ENCODE assay signal across 9 cellular contexts in the genomic region with DNA sequence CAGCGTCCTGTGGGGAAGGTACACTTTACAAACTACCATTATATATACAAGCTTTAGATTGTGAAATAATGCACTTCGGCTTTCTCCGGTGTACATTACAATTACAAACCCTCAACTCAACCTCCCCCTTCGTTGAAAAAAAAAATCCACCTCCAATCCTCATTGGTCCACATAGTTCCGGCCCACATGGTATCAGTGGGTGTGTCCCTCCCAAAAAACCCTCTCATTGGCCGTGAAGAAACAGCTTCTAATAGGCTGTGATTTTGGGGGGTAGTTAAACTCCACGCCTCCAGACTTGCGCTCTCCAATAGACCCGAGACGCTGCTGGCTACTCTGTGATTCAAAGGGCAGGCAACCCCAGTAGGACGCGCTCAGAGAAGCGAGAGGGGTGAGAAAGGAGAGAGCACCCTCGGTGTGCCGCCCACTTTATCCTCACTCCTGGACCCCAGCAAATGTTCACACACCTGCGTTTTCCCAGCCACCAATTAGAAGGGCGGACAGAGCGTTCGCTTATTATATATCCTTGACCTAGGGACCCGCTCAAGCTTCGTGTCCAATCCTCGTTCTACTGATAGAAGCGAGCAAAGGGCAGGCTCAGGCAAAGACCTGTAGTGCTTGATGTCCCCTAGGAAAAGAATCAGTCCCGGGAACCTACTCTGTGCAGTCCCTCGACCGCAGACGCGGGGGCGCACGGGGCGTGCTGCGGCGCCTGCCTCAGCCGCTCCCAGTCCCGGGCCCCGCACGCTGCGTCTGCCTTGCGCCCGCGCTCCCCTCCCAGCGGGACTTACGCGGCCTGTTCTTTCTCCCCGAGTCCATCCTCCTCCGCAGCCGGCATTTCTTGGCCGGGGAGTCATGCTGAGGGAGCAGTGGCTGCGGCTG. TPM values are rescaled to one million over a fixed set of nuclear protein-coding genes. Genes with fewer than 3 reads are reported as not detected.
DNase-seq lines count a peak whose midpoint lies in the region; ATAC-seq, FAIRE-seq and TF ChIP-seq lines count a peak whose summit lies in the region.
"Had no signal": no experiment of that assay in that cellular context is flagged by ENCODE, and none has a peak within 500 bp of the region (broad histone marks: within the 10 kb centered on the region; RNA-seq: fewer than 3 reads in every experiment).

No MANE protein-coding gene starts in this region.

- H2AFZ ChIP-seq in HepG2 (ENCODE audit: low read length), result no peak overlapping the region

- H3K9ac ChIP-seq in BLaER1 treated with 17β-estradiol and CSF1 and Interleukin-3, amounts not matched to agents 10 nM and 100 nM, result peak overlapping the region; percentile 72 to 91 (median 88)
- peak overlapping the region; percentile 97 for H3K9ac ChIP-seq in HepG2 (ENCODE audit: insufficient read depth, low read depth, low read length)

- in situ Hi-C loops in HepG2 (cut with HindIII; ENCODE audit: extremely low pct_ligation_motif_present, low pct_unique_long_range_greater_than_20kb), result no loop called here

- no peak overlapping the region for H3K27ac Mint-ChIP-seq in activated CD4-positive, alpha-beta T cell treated with anti-CD3 and anti-CD28 coated beads, Interleukin-2, amount 10 ng/mL, durations not matched to agents 24 days and 14 days

- CTCF ChIA-PET in HepG2 (lab: Yijun Ruan, JAX; ENCODE audit: low intra/inter-chr PET ratio, low total read pairs), result no interaction called here

- peaks cover 23 to 31% (median 24%) of the 10 kb centered on the region in 10 experiments for H3K4me1 ChIP-seq in BLaER1 treated with 17β-estradiol and CSF1 and Interleukin-3, amounts not matched to agents 10 nM and 100 nM
- H3K4me1 ChIP-seq in HepG2 (ENCODE audit: insufficient read depth, low read length), result peaks cover 58% of the 10 kb centered on the region

- peaks cover 0 to 12% (median 0%) of the 10 kb centered on the region in 11 experiments; a peak in 5 of 22 replicates for H4K20me1 ChIP-seq in BLaER1 treated with 17β-estradiol and CSF1 and Interleukin-3, amounts not matched to agents 10 nM and 100 nM
- peaks cover 16% of the 10 kb centered on the region; the same call in 1 of the 2 replicates for H4K20me1 ChIP-seq in HepG2 (ENCODE audit: insufficient read depth, low read length)

- peaks cover 10% of the 10 kb centered on the region for H3K4me1 Mint-ChIP-seq in activated CD4-positive, alpha-beta T cell treated with anti-CD3 and anti-CD28 coated beads, Interleukin-2, amount 10 ng/mL, durations not matched to agents 24 days and 14 days

- peak; percentile 85 for DNase-seq in GM19240 (ENCODE audit: insufficient read length, low spot score)
- DNase-seq in NCI-H510A treated with DMSO at 0.1 percent for 48 hours (lab: John Stamatoyannopoulos, UW), result peak; percentile 93
- DNase-seq in activated CD4-positive, alpha-beta T cell treated with anti-CD3 and anti-CD28 coated beads, Interleukin-2, amount 10 ng/mL, durations not matched to agents 24 days and 14 days, result peak; percentile 93
- peak; percentile 47 to 92 (median 83) for DNase-seq in dorsolateral prefrontal cortex
- peak; percentile 99 for DNase-seq in HepG2 (ENCODE audit: low spot score)
- DNase-seq in stimulated activated CD4-positive, alpha-beta T cell treated with anti-CD3 and anti-CD28 coated beads, Interleukin-4, amount 100 ng/mL, for 1 hour, result peak; percentile 49

- peak; percentile 36; the same call in 1 of the 2 replicates for TF ChIP-seq RAD21 in HepG2 (CRISPR knock-in tag; IDR thresholded peaks at IDR 0.05)

- H3K27ac ChIP-seq in BLaER1 treated with 17β-estradiol and CSF1 and Interleukin-3, amounts not matched to agents 10 nM and 100 nM, result peak overlapping the region; percentile 1 to 92 (median 86); a peak in 21 of 22 replicates
- H3K27ac ChIP-seq in dorsolateral prefrontal cortex (peak overlapping the region; percentile 7 to 98 (median 89)), HepG2 (ENCODE audit: extremely low read length, insufficient read depth, low read length) (peak overlapping the region; percentile 99)

- H3K4me2 ChIP-seq in BLaER1 treated with 17β-estradiol and CSF1 and Interleukin-3, amounts not matched to agents 10 nM and 100 nM, result peak overlapping the region; percentile 73 to 93 (median 89)
- peak overlapping the region; percentile 97 for H3K4me2 ChIP-seq in HepG2 (ENCODE audit: low read depth, low read length)

- H3K9me3 ChIP-seq in BLaER1 treated with 17β-estradiol and CSF1 and Interleukin-3, amounts not matched to agents 10 nM and 100 nM (replicated peaks in 1 of 11), result peaks cover 0 to 2% (median 0%) of the 10 kb centered on the region in 11 experiments; a peak in 1 of 22 replicates
- peaks cover 2% of the 10 kb centered on the region for H3K9me3 ChIP-seq in HepG2 (ENCODE audit: low read length)

- H3K27me3 ChIP-seq in BLaER1 treated with 17β-estradiol and CSF1 and Interleukin-3, amounts not matched to agents 10 nM and 100 nM, result no peaks in the 10 kb centered on the region
- H3K27me3 ChIP-seq in dorsolateral prefrontal cortex (no peaks in the 10 kb centered on the region), HepG2 (ENCODE audit: control insufficient read depth in 1 of 2, insufficient read depth in 2 of 2, low read length in 2 of 2) (no peaks in the 10 kb centered on the region)

- H3K79me2 ChIP-seq in HepG2 (ENCODE audit: insufficient read depth, low read length), result peaks cover 46% of the 10 kb centered on the region

- H3K9me3 Mint-ChIP-seq in activated CD4-positive, alpha-beta T cell treated with anti-CD3 and anti-CD28 coated beads, Interleukin-2, amount 10 ng/mL, durations not matched to agents 24 days and 14 days, result no peaks in the 10 kb centered on the region

- TF ChIP-seq CTCF in dorsolateral prefrontal cortex (IDR thresholded peaks at IDR 0.05 in 54 of 56, conservative IDR thresholded peaks at IDR 0.05 in 2 of 56; ENCODE audit: low read depth in 1 of 56, partially characterized antibody in 56 of 56) (peak in 6 of 56 donors; percentile 9 to 18 (median 12)), HepG2 (CRISPR knock-in tag; IDR thresholded peaks at IDR 0.05) (0 out of 2 replicates have a peak, but pooled peaks have one; percentile 4)

- H3K27me3 Mint-ChIP-seq in activated CD4-positive, alpha-beta T cell treated with anti-CD3 and anti-CD28 coated beads, Interleukin-2, amount 10 ng/mL, durations not matched to agents 24 days and 14 days, result peaks cover 20% of the 10 kb centered on the region

- BruUV-seq in HepG2 (replicated peaks; lab: Mats Ljungman, UMichigan), result TSS peak; percentile 98

- intact Hi-C loops in activated CD4-positive, alpha-beta T cell treated with anti-CD3 and anti-CD28 coated beads, Interleukin-2, amount 10 ng/mL, durations not matched to agents 24 days and 14 days (cut with micrococcal nuclease), result loop anchor here (1.0 to 5.0 kb wide), 3 partner anchors 33 to 1228 kb away; a partner anchor contains a TSS
- intact Hi-C loops in dorsolateral prefrontal cortex (cut with DNase I), result loop anchor here (1.0 to 10.0 kb wide), 4 partner anchors 56 to 389 kb away; a partner anchor contains a TSS
- intact Hi-C loops in HepG2 (cut with micrococcal nuclease; ENCODE audit: unreplicated experiment), result loop anchor here (5.0 kb wide), 1 partner anchor 217 kb away; no protein-coding TSS in a partner anchor

- H3K4me3 Mint-ChIP-seq in activated CD4-positive, alpha-beta T cell treated with anti-CD3 and anti-CD28 coated beads, Interleukin-2, amount 10 ng/mL, durations not matched to agents 24 days and 14 days, result no peak overlapping the region

- WGBS in HepG2 (ENCODE audit: low lambda C conversion rate), result under 1% methylated on average over 27 of the region's 49 CpGs

- POLR2A ChIA-PET in HepG2 (lab: Yijun Ruan, JAX), result interaction anchor here (0.6 to 5.9 kb wide), 38 partner anchors 9 to 1989 kb away, joined by 3 to 114 read pairs (median 4); a partner anchor contains a TSS

- peak; percentile 89 for ATAC-seq in HG03442 (IDR thresholded peaks at IDR 0.05; ENCODE audit: unreplicated experiment)
- ATAC-seq in HepG2, result peak; percentile 87

- peak overlapping the region; percentile 79 to 95 (median 89) for H3K4me3 ChIP-seq in BLaER1 treated with 17β-estradiol and CSF1 and Interleukin-3, amounts not matched to agents 10 nM and 100 nM
- H3K4me3 ChIP-seq in dorsolateral prefrontal cortex (peak overlapping the region; percentile 56 to 97 (median 83)), HepG2 (replicated peaks in 1 of 3; ENCODE audit: insufficient read depth in 1 of 3, low read depth in 2 of 3, low read length in 3 of 3) (peak overlapping the region; percentile 80 to 94 (median 91))

- TF ChIP-seq POLR2A in HepG2 (IDR thresholded peaks at IDR 0.05; ENCODE audit: insufficient read depth in 1 of 2, low read depth in 2 of 2, low read length in 2 of 2), result peak; percentile 98 to 99

- TF ChIP-seq EP300 in HepG2 (IDR thresholded peaks at IDR 0.05; ENCODE audit: low read depth in 2 of 2, low read length in 2 of 2) (peak in 1 of 2 experiments; percentile 51; a peak in 3 of 4 replicates), HepG2 (CRISPR knock-in tag; IDR thresholded peaks at IDR 0.05; ENCODE audit: borderline replicate concordance) (no peak; the same call in 1 of the 2 replicates)

- H3K36me3 ChIP-seq in BLaER1 treated with 17β-estradiol and CSF1 and Interleukin-3, amounts not matched to agents 10 nM and 100 nM, result peaks cover 0 to 10% (median 2%) of the 10 kb centered on the region in 11 experiments; a peak in 6 of 22 replicates
- peaks cover 2 to 5% of the 10 kb centered on the region in 2 experiments; a peak in 3 of 5 replicates for H3K36me3 ChIP-seq in HepG2 (replicated peaks in 1 of 2; ENCODE audit: control insufficient read depth in 1 of 2, insufficient read depth in 2 of 2, low read length in 2 of 2)

- peak; percentile 95 for FAIRE-seq in HepG2 (lab: Jason Lieb, UNC)

- H3K36me3 Mint-ChIP-seq in activated CD4-positive, alpha-beta T cell treated with anti-CD3 and anti-CD28 coated beads, Interleukin-2, amount 10 ng/mL, durations not matched to agents 24 days and 14 days (ENCODE audit: low read depth), result peaks cover 2% of the 10 kb centered on the region
- H3K36me3 Mint-ChIP-seq: brain had no signal

RNA-seq across cellular contexts. Expression of a gene that starts 1.0 kb away (rescaled TPM):
- total RNA-seq in activated CD4-positive, alpha-beta T cell treated with anti-CD3 and anti-CD28 coated beads, Interleukin-2, amount 10 ng/mL, durations not matched to agents 24 days and 14 days, result 4.8 and 4.9 TPM in 2 replicates
- total RNA-seq in dorsolateral prefrontal cortex, result 10 to 100 TPM in 111 of 120 experiments, 1 to 10 TPM in 9; 5.9 to 33.0 (median 15.5) TPM
- 33.3 and 46.5 TPM in 2 replicates for total RNA-seq in HepG2 (2016; rRNA removed; fragmentation: Illumina TruSeq; extraction: Trizol)
- 6.8 and 8.5 TPM in 2 replicates for total RNA-seq in HepG2 (2016; cell fraction: cytosol; rRNA removed; fragmentation: Illumina TruSeq; extraction: Trizol; ENCODE audit: low read depth)
- 34.1 and 46.4 TPM in 2 replicates for total RNA-seq in HepG2 (2016; cell fraction: insoluble cytoplasmic fraction; rRNA removed; fragmentation: Illumina TruSeq; extraction: Trizol)
- 25.9 and 26.8 TPM in 2 replicates for total RNA-seq in HepG2 (2016; cell fraction: membrane; rRNA removed; fragmentation: Illumina TruSeq; extraction: Trizol)
- 25.0 and 33.6 TPM in 2 replicates for total RNA-seq in HepG2 (2016; cell fraction: nucleus; rRNA removed; fragmentation: Illumina TruSeq; extraction: Trizol)
- 15.6 and 18.2 TPM in 2 replicates for polyA plus RNA-seq in HepG2 (2011; rRNA removed)
- 10.3 and 15.1 TPM in 2 replicates for polyA plus RNA-seq in HepG2 (2011; cell fraction: cytosol; rRNA removed)
- 4.2 and 6.1 TPM in 2 replicates for polyA plus RNA-seq in HepG2 (2011; cell fraction: nucleus; rRNA removed)
- polyA plus RNA-seq in HepG2 (2012), result 15.3 and 17.5 TPM in 2 replicates
- 5.7 and 6.2 TPM in 2 replicates for polyA plus RNA-seq in HepG2 (2016; cell fraction: cytosol; fragmentation: Illumina TruSeq; extraction: Trizol; ENCODE audit: low read depth)
- 43.3 and 44.9 TPM in 2 replicates for polyA plus RNA-seq in HepG2 (2016; cell fraction: insoluble cytoplasmic fraction; fragmentation: Illumina TruSeq; extraction: Trizol; ENCODE audit: low read depth)
- polyA plus RNA-seq in HepG2 (2016; cell fraction: membrane; fragmentation: Illumina TruSeq; extraction: Trizol; ENCODE audit: low read depth), result 17.9 and 18.2 TPM in 2 replicates
- 22.4 and 26.9 TPM in 2 replicates for polyA plus RNA-seq in HepG2 (2016; cell fraction: nucleus; fragmentation: Illumina TruSeq; extraction: Trizol; ENCODE audit: insufficient read depth, low read depth)
- 15.5 and 17.6 TPM in 2 replicates for polyA minus RNA-seq in HepG2 (2011; rRNA and poly(A)+ RNA removed; ENCODE audit: low replicate concordance)
- polyA minus RNA-seq in HepG2 (2011; cell fraction: cytosol; rRNA and poly(A)+ RNA removed), result 15.5 and 15.7 TPM in 2 replicates
- polyA minus RNA-seq in HepG2 (2011; cell fraction: nucleus; rRNA and poly(A)+ RNA removed), result 18.3 and 31.2 TPM in 2 replicates

RNA-seq across cellular contexts. Expression of a gene that starts 57.3 kb away (rescaled TPM):
- total RNA-seq in activated CD4-positive, alpha-beta T cell treated with anti-CD3 and anti-CD28 coated beads, Interleukin-2, amount 10 ng/mL, durations not matched to agents 24 days and 14 days, result 55.0 and 55.6 TPM in 2 replicates
- total RNA-seq in dorsolateral prefrontal cortex, result 1 to 10 TPM; 1.5 to 8.3 (median 4.8) TPM
- 38.6 and 83.9 TPM in 2 replicates for total RNA-seq in HepG2 (2016; rRNA removed; fragmentation: Illumina TruSeq; extraction: Trizol)
- 21.6 and 26.9 TPM in 2 replicates for total RNA-seq in HepG2 (2016; cell fraction: cytosol; rRNA removed; fragmentation: Illumina TruSeq; extraction: Trizol; ENCODE audit: low read depth)
- total RNA-seq in HepG2 (2016; cell fraction: insoluble cytoplasmic fraction; rRNA removed; fragmentation: Illumina TruSeq; extraction: Trizol), result 33.9 and 79.2 TPM in 2 replicates
- 14.5 and 17.8 TPM in 2 replicates for total RNA-seq in HepG2 (2016; cell fraction: membrane; rRNA removed; fragmentation: Illumina TruSeq; extraction: Trizol)
- total RNA-seq in HepG2 (2016; cell fraction: nucleus; rRNA removed; fragmentation: Illumina TruSeq; extraction: Trizol), result 56.9 and 63.7 TPM in 2 replicates
- 1.8 and 3.5 TPM in 2 replicates for polyA plus RNA-seq in HepG2 (2011; rRNA removed)
- 0.83 and 1.0 TPM in 2 replicates for polyA plus RNA-seq in HepG2 (2011; cell fraction: cytosol; rRNA removed)
- 1.9 and 2.6 TPM in 2 replicates for polyA plus RNA-seq in HepG2 (2011; cell fraction: nucleus; rRNA removed)
- polyA plus RNA-seq in HepG2 (2012), result 4.1 and 9.6 TPM in 2 replicates
- polyA plus RNA-seq in HepG2 (2016; cell fraction: cytosol; fragmentation: Illumina TruSeq; extraction: Trizol; ENCODE audit: low read depth), result 0.58 and 0.72 TPM in 2 replicates
- polyA plus RNA-seq in HepG2 (2016; cell fraction: insoluble cytoplasmic fraction; fragmentation: Illumina TruSeq; extraction: Trizol; ENCODE audit: low read depth), result 32.9 and 35.2 TPM in 2 replicates
- polyA plus RNA-seq in HepG2 (2016; cell fraction: membrane; fragmentation: Illumina TruSeq; extraction: Trizol; ENCODE audit: low read depth), result 1.9 and 2.7 TPM in 2 replicates
- polyA plus RNA-seq in HepG2 (2016; cell fraction: nucleus; fragmentation: Illumina TruSeq; extraction: Trizol; ENCODE audit: insufficient read depth, low read depth), result 29.1 and 31.9 TPM in 2 replicates
- 3.3 and 14.6 TPM in 2 replicates for polyA minus RNA-seq in HepG2 (2011; rRNA and poly(A)+ RNA removed; ENCODE audit: low replicate concordance)
- polyA minus RNA-seq in HepG2 (2011; cell fraction: cytosol; rRNA and poly(A)+ RNA removed), result 4.2 and 4.9 TPM in 2 replicates
- polyA minus RNA-seq in HepG2 (2011; cell fraction: nucleus; rRNA and poly(A)+ RNA removed), result 12.7 and 17.1 TPM in 2 replicates

Comparison
In these comparisons a context has a peak if more than half of its experiments do, and no peak if none do; other contexts are left out.
1. Peak in every context shown above with its lines: DNase-seq, ATAC-seq, H3K4me3 ChIP-seq and H3K27ac ChIP-seq.
2. DNase-seq: peak in every context shown above with its lines; median percentile 99 in HepG2; 93 in NCI-H510A treated with DMSO at 0.1 percent for 48 hours; 93 in activated CD4-positive, alpha-beta T cell treated with anti-CD3 and anti-CD28 coated beads, Interleukin-2, amount 10 ng/mL, durations not matched to agents 24 days and 14 days; 85 in GM19240; 83 in dorsolateral prefrontal cortex; 49 in stimulated activated CD4-positive, alpha-beta T cell treated with anti-CD3 and anti-CD28 coated beads, Interleukin-4, amount 100 ng/mL, for 1 hour.